ENCODE assay signal across 15 cellular contexts in the genomic region with DNA sequence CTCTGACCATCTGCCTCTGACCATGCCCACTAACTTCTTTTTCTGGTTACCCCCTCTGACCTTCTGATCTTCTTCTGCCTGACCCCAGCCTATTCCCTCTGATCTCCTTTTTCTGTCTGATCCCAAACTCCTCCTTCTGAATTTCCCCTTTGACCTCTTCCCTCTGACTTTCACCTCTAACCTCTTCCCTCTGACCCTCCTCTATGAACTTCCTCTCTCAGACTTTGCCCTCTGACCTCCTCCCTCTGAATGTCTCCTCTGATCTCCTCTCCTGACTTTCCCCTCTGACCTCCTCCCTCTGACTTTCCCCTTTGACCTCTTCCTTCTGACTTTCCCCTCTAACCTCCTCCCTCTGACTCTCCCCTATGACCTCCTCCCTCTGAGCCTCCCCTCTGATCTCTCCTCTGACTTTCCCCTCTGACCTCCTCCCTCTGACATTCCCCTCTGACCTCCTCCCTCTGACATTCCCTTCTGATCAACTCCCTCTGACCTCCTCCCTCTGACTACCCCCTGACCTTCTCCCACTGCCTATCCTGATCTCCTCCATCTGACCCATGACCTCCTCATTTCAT. TPM values are rescaled to one million over a fixed set of nuclear protein-coding genes. Genes with fewer than 3 reads are reported as not detected.
DNase-seq lines count a peak whose midpoint lies in the region; ATAC-seq, FAIRE-seq and TF ChIP-seq lines count a peak whose summit lies in the region.
"Had no signal": no experiment of that assay in that cellular context is flagged by ENCODE, and none has a peak within 500 bp of the region (broad histone marks: within the 10 kb centered on the region; RNA-seq: fewer than 3 reads in every experiment).

No MANE protein-coding gene starts in this region.

- FAIRE-seq in GM12878 (lab: Jason Lieb, UNC): no peak

- CTCF ChIA-PET in GM12878 (lab: Yijun Ruan, JAX): no interaction called here

- H3K27me3 Mint-ChIP-seq in activated T-cell treated with anti-CD3 and anti-CD28 coated beads, Interleukin-2, amount 50 U/mL, for 24 hours: peaks cover 70% of the 10 kb centered on the region
- H3K27me3 Mint-ChIP-seq in mesothelial cell of epicardium (ENCODE audit: low read depth): peaks cover 72% of the 10 kb centered on the region

- intact Hi-C loops in GM12878 (cut with micrococcal nuclease; ENCODE audit: unreplicated experiment): no loop called here

- in situ Hi-C loops in GM12878 (cut with MboI): no loop called here

- no TSS peak for BruUV-seq in GM12878 (replicated peaks; lab: Mats Ljungman, UMichigan)

- H3K27me3 ChIP-seq in GM12878 (replicated peaks in 1 of 2; ENCODE audit: control insufficient read depth in 2 of 2, insufficient read depth in 2 of 2, low read length in 1 of 2): peaks cover 2 to 3% of the 10 kb centered on the region in 2 experiments; a peak in 3 of 4 replicates

- H3K36me3 ChIP-seq in GM12878 (ENCODE audit: control insufficient read depth in 2 of 2, insufficient read depth in 2 of 2, low read length in 1 of 2): no peaks in the 10 kb centered on the region

- H3K4me2 ChIP-seq in GM12878 (ENCODE audit: control insufficient read depth, insufficient read depth): no peak overlapping the region

- no peak for TF ChIP-seq CTCF in GM12878 (IDR thresholded peaks at IDR 0.05 in 2 of 3, conservative IDR thresholded peaks at IDR 0.05 in 1 of 3; ENCODE audit: control insufficient read depth in 2 of 3, extremely low read depth in 1 of 3, insufficient read depth in 1 of 3, low read depth in 3 of 3, low read length in 3 of 3)
- TF ChIP-seq CTCF in mesothelial cell of epicardium (IDR thresholded peaks at IDR 0.05; ENCODE audit: unreplicated experiment): no peak

- no peak overlapping the region for H3K9ac ChIP-seq in GM12878 (ENCODE audit: control insufficient read depth, insufficient read depth, low read length)

- POLR2A ChIA-PET in GM12878 (lab: Charles Lee): no interaction called here

- H3K27ac Mint-ChIP-seq in activated T-cell treated with anti-CD3 and anti-CD28 coated beads, Interleukin-2, amount 50 U/mL, for 24 hours: peak overlapping the region; percentile 78
- H3K27ac Mint-ChIP-seq in mesothelial cell of epicardium: peak overlapping the region; percentile 73
- H3K27ac Mint-ChIP-seq: activated naive CD4-positive, alpha-beta T cell treated with anti-CD3 and anti-CD28 coated beads for 36 hours; T-helper 1 cell treated with Interleukin-12 subunit alpha and Interleukin-12 subunit beta and Interleukin-4 antibody, amounts not matched to agents 30 μg/mL and 1 μg/mL, for 36 hours; type B pancreatic cell had no signal

- H3K27ac ChIP-seq in GM12878 (ENCODE audit: control insufficient read depth, insufficient read depth): no peak overlapping the region
- peak overlapping the region; percentile 56 for H3K27ac ChIP-seq in temporal lobe (ENCODE audit: low read depth, low read length)

- H3K4me3 Mint-ChIP-seq in activated T-cell treated with anti-CD3 and anti-CD28 coated beads, Interleukin-2, amount 50 U/mL, for 24 hours: no peak overlapping the region
- no peak overlapping the region for H3K4me3 Mint-ChIP-seq in mesothelial cell of epicardium
- H3K4me3 Mint-ChIP-seq: activated naive CD4-positive, alpha-beta T cell treated with anti-CD3 and anti-CD28 coated beads for 36 hours; naive B cell; T-helper 1 cell treated with Interleukin-12 subunit alpha and Interleukin-12 subunit beta and Interleukin-4 antibody, amounts not matched to agents 30 μg/mL and 1 μg/mL, for 36 hours; type B pancreatic cell had no signal

- RAD21 ChIA-PET in GM12878 (lab: Charles Lee; ENCODE audit: unreplicated experiment): no interaction called here

- H3K4me3 ChIP-seq in GM12878: no peak overlapping the region

- TF ChIP-seq RAD21 in GM12878 (IDR thresholded peaks at IDR 0.05; ENCODE audit: insufficient read depth, low read depth, low read length): no peak

- no peak for TF ChIP-seq POLR2A in GM12878 (IDR thresholded peaks at IDR 0.05; ENCODE audit: low read depth, low read length)

- TF ChIP-seq EP300 in GM12878 (IDR thresholded peaks at IDR 0.05; ENCODE audit: borderline replicate concordance in 1 of 2, control insufficient read depth in 1 of 2, low read depth in 2 of 2, low read length in 2 of 2): no peak

- SMC1A ChIA-PET in GM12878 (lab: Charles Lee; ENCODE audit: uncharacterized antibody, unreplicated experiment): no interaction called here

- H3K79me2 ChIP-seq in GM12878 (ENCODE audit: control insufficient read depth, insufficient read depth, low read length): no peaks in the 10 kb centered on the region

- no peaks in the 10 kb centered on the region; the same call in 2 of the 3 replicates for H3K9me3 ChIP-seq in GM12878 (replicated peaks; ENCODE audit: control insufficient read depth, insufficient read depth, low read length)

- ATAC-seq in GM12878 (no peak), GM19463 (IDR thresholded peaks at IDR 0.05; ENCODE audit: unreplicated experiment) (no peak)

- H4K20me1 ChIP-seq in GM12878 (ENCODE audit: control insufficient read depth, insufficient read depth): no peaks in the 10 kb centered on the region

- H3K4me1 ChIP-seq in GM12878 (ENCODE audit: control insufficient read depth, insufficient read depth, low read length): no peaks in the 10 kb centered on the region

- no peak for DNase-seq in activated T-cell treated with anti-CD3 and anti-CD28 coated beads, Interleukin-2, amount 50 U/mL, for 24 hours
- DNase-seq in activated T-cell treated with anti-CD3 and anti-CD28 coated beads, Interleukin-2, amount 50 U/mL, for 1 hour: no peak
- no peak for DNase-seq in GM12878 (ENCODE audit: low read depth, low spot score)
- no peak for DNase-seq in mesothelial cell of epicardium (ENCODE audit: low spot score in 2 of 2, unreplicated experiment in 2 of 2)
- DNase-seq in stimulated activated CD4-positive, alpha-beta T cell treated with anti-CD3 and anti-CD28 coated beads, Interleukin-2, amount 100 ng/mL, for 24 hours: no peak
- DNase-seq in stimulated activated CD4-positive, alpha-beta T cell treated with anti-CD3 and anti-CD28 coated beads, Interleukin-4, amount 100 ng/mL, for 4 hours: no peak
- DNase-seq: activated naive CD4-positive, alpha-beta T cell treated with anti-CD3 and anti-CD28 coated beads for 36 hours; naive B cell; NCI-H1105 treated with DMSO at 0.1 percent for 48 hours; NCI-H510A treated with DMSO at 0.1 percent for 48 hours had no signal

- H3K36me3 Mint-ChIP-seq in activated T-cell treated with anti-CD3 and anti-CD28 coated beads, Interleukin-2, amount 50 U/mL, for 24 hours (ENCODE audit: low read depth): no peaks in the 10 kb centered on the region
- no peaks in the 10 kb centered on the region for H3K36me3 Mint-ChIP-seq in mesothelial cell of epicardium

- no peaks in the 10 kb centered on the region for H3K9me3 Mint-ChIP-seq in activated T-cell treated with anti-CD3 and anti-CD28 coated beads, Interleukin-2, amount 50 U/mL, for 24 hours
- no peaks in the 10 kb centered on the region for H3K9me3 Mint-ChIP-seq in mesothelial cell of epicardium
- H3K9me3 Mint-ChIP-seq: activated naive CD4-positive, alpha-beta T cell treated with anti-CD3 and anti-CD28 coated beads for 36 hours; T-helper 1 cell treated with Interleukin-12 subunit alpha and Interleukin-12 subunit beta and Interleukin-4 antibody, amounts not matched to agents 30 μg/mL and 1 μg/mL, for 36 hours; type B pancreatic cell had no signal

- peaks cover 36% of the 10 kb centered on the region for H3K4me1 Mint-ChIP-seq in activated T-cell treated with anti-CD3 and anti-CD28 coated beads, Interleukin-2, amount 50 U/mL, for 24 hours (ENCODE audit: low read depth)
- peaks cover 17% of the 10 kb centered on the region for H3K4me1 Mint-ChIP-seq in mesothelial cell of epicardium

- no peak overlapping the region for H2AFZ ChIP-seq in GM12878 (ENCODE audit: control insufficient read depth, low read depth, low read length)

TF ChIP-seq in GM12878, 131 proteins besides CTCF, POLR2A, EP300 and RAD21 (continues in another document):
- TF ChIP-seq PAX5 (IDR thresholded peaks at IDR 0.05; ENCODE audit: borderline replicate concordance, low read depth, low read length): no peak

RNA-seq across cellular contexts. Expression of a gene that starts 3.5 kb away (rescaled TPM):
- 1.4 TPM in 2 replicates for total RNA-seq in GM12878 (2013; cell fraction: nucleolus; rRNA removed)
- total RNA-seq in GM12878 (2014; rRNA removed): under 0.01 and 0.05 TPM in 2 replicates
- total RNA-seq in GM12878 (2014; rRNA removed; fragmentation: Illumina TruSeq; extraction: Trizol): 0.05 and 0.09 TPM in 2 replicates
- total RNA-seq in GM12878 (2021): 0.18 and 0.19 TPM in 2 replicates
- 0.04 TPM for polyA plus RNA-seq in GM12878 (2011; ENCODE audit: low read depth)
- polyA plus RNA-seq in GM12878 (2011; rRNA removed): 5.5 and 8.3 TPM in 2 replicates
- 7.8 and 9.6 TPM in 2 replicates for polyA plus RNA-seq in GM12878 (2011; cell fraction: cytosol; rRNA removed)
- polyA plus RNA-seq in GM12878 (2011; cell fraction: nucleus; rRNA removed): 62.0 and 70.8 TPM in 2 replicates
- 0.29 and 0.34 TPM in 2 replicates for polyA plus RNA-seq in GM12878 (2012)
- 0.03 and 0.06 TPM in 2 replicates for polyA plus RNA-seq in GM12878 (2014; fragmentation: Illumina TruSeq; extraction: Trizol)
- under 1 TPM in 1 of 2 experiments, not detected in 1; 0.04 TPM for polyA plus RNA-seq in GM12878 (2014; fragmentation: Nextera tagmentation; extraction: Ambion mirVana)
- 0.10 and 0.13 TPM in 2 replicates for polyA plus RNA-seq in GM12878 (2014; rRNA removed)
- polyA plus RNA-seq in GM12878 (2016; fragmentation: Nextera tagmentation; extraction: Ambion mirVana): under 1 TPM in 1 of 2 experiments, not detected in 1; 0.32 TPM
- polyA minus RNA-seq in GM12878 (2011; rRNA and poly(A)+ RNA removed): 4.9 and 9.5 TPM in 2 replicates
- 5.0 and 5.7 TPM in 2 replicates for polyA minus RNA-seq in GM12878 (2011; cell fraction: cytosol; rRNA and poly(A)+ RNA removed)
- polyA minus RNA-seq in GM12878 (2011; cell fraction: nucleus; rRNA and poly(A)+ RNA removed): 10.3 and 11.0 TPM in 2 replicates
- total RNA-seq in mesothelial cell of epicardium: 3.3 to 4.4 TPM (median 4.0 TPM) in 3 replicates
- 1.7 TPM for total RNA-seq in temporal lobe

RNA-seq across cellular contexts. Expression of a gene that starts 6.4 kb away (rescaled TPM):
- total RNA-seq in GM12878 (2013; cell fraction: nucleolus; rRNA removed): not detected in 2 replicates
- not detected in 2 replicates for total RNA-seq in GM12878 (2014; rRNA removed)
- not detected in 2 replicates for total RNA-seq in GM12878 (2014; rRNA removed; fragmentation: Illumina TruSeq; extraction: Trizol)
- total RNA-seq in GM12878 (2021): not detected in 2 replicates
- polyA plus RNA-seq in GM12878 (2011; ENCODE audit: low read depth): not detected
- 0.46 and 0.58 TPM in 2 replicates for polyA plus RNA-seq in GM12878 (2011; rRNA removed)
- polyA plus RNA-seq in GM12878 (2011; cell fraction: cytosol; rRNA removed): 0.87 and 0.95 TPM in 2 replicates
- polyA plus RNA-seq in GM12878 (2011; cell fraction: nucleus; rRNA removed): 0.66 and 0.76 TPM in 2 replicates
- not detected in 2 replicates for polyA plus RNA-seq in GM12878 (2012)
- polyA plus RNA-seq in GM12878 (2014; fragmentation: Illumina TruSeq; extraction: Trizol): not detected in 2 replicates
- polyA plus RNA-seq in GM12878 (2014; fragmentation: Nextera tagmentation; extraction: Ambion mirVana): under 1 TPM in 1 of 2 experiments, not detected in 1; 0.04 TPM
- polyA plus RNA-seq in GM12878 (2014; rRNA removed): 0.05 TPM in 1 of 2 replicates, not detected in the other
- polyA plus RNA-seq in GM12878 (2016; fragmentation: Nextera tagmentation; extraction: Ambion mirVana): not detected
- 0.15 and 0.52 TPM in 2 replicates for polyA minus RNA-seq in GM12878 (2011; rRNA and poly(A)+ RNA removed)
- polyA minus RNA-seq in GM12878 (2011; cell fraction: cytosol; rRNA and poly(A)+ RNA removed): not detected in 2 replicates
- polyA minus RNA-seq in GM12878 (2011; cell fraction: nucleus; rRNA and poly(A)+ RNA removed): not detected in 2 replicates
- not detected in 3 replicates for total RNA-seq in mesothelial cell of epicardium
- total RNA-seq in temporal lobe: not detected
- total RNA-seq: activated naive CD4-positive, alpha-beta T cell treated with anti-CD3 and anti-CD28 coated beads for 36 hours; kidney epithelial cell had no signal
